ENCODE assay signal across 7 cellular contexts in the genomic region with DNA sequence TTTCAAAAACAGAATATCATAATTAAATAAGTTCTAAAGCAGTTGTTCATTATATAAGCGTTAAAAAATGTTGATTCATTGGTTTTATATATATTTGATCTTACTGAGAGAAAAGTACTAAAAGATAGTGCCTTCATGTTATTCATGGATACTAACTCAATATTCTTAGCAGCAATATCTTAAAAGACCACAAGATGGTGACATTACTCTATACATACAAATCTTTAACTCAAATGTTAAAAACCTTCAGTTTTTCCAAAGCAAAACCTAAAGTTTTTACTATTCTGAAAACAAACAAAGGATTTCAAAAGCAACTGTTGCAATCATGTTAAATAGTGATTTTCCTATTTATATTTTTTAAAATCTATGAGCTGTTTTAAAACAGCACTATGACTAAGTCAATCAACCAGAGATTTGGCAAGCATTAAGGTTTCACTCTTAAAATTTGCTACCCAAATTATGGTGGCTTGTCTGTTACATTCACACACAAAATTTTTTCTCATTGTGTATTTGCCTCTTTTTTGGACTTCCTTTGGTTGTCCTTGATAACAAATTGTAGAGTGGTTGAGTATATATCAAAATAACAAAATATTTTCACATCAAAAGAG. TPM values are rescaled to one million over a fixed set of nuclear protein-coding genes. Genes with fewer than 3 reads are reported as not detected.
DNase-seq lines count a peak whose midpoint lies in the region; ATAC-seq and TF ChIP-seq lines count a peak whose summit lies in the region.

No MANE protein-coding gene starts in this region.

- H3K27ac ChIP-seq in SU-DHL-6 (ENCODE audit: low read depth, low read length), result peak overlapping the region; percentile 8; the same call in 1 of the 2 replicates

- H3K4me3 ChIP-seq in GM12865 (ENCODE audit: low read depth, low read length), result no peak overlapping the region
- no peak overlapping the region for H3K4me3 ChIP-seq in SU-DHL-6 (ENCODE audit: insufficient read depth, low read length, poor library complexity, severe bottlenecking)

- no peaks in the 10 kb centered on the region for H3K4me1 Mint-ChIP-seq in stimulated activated memory B cell treated with anti-CD40 and anti-IgM and Interleukin-4, amounts not matched to agents 10 μg/mL and 1 μg/mL and 100 μg/mL, for 72 hours

- no peaks in the 10 kb centered on the region for H3F3A ChIP-seq in SU-DHL-6 (ENCODE audit: insufficient read depth)

- H3K9me3 ChIP-seq in SU-DHL-6 (ENCODE audit: insufficient read depth, low read length), result no peaks in the 10 kb centered on the region

- H3K79me2 ChIP-seq in SU-DHL-6 (ENCODE audit: insufficient read depth, low read length), result no peaks in the 10 kb centered on the region

- H3K27me3 ChIP-seq in SU-DHL-6 (ENCODE audit: low read length), result no peaks in the 10 kb centered on the region

- H3K9ac ChIP-seq in SU-DHL-6 (ENCODE audit: low read length), result no peak overlapping the region

- ATAC-seq in GM21423 (IDR thresholded peaks at IDR 0.05; ENCODE audit: unreplicated experiment), result no peak
- ATAC-seq in stimulated activated memory B cell treated with anti-CD40 and anti-IgM and Interleukin-4, amounts not matched to agents 10 μg/mL and 1 μg/mL and 100 μg/mL, for 72 hours, result no peak

- H3K9me2 ChIP-seq in SU-DHL-6 (replicated peaks; ENCODE audit: insufficient read depth, low read length), result no peaks in the 10 kb centered on the region

- H3K4me2 ChIP-seq in SU-DHL-6 (ENCODE audit: low read depth, low read length, poor library complexity, severe bottlenecking), result peak overlapping the region; percentile 26

- H3K36me3 Mint-ChIP-seq in stimulated activated memory B cell treated with anti-CD40 and anti-IgM and Interleukin-4, amounts not matched to agents 10 μg/mL and 1 μg/mL and 100 μg/mL, for 72 hours, result no peaks in the 10 kb centered on the region

- H3K9me3 Mint-ChIP-seq in stimulated activated memory B cell treated with anti-CD40 and anti-IgM and Interleukin-4, amounts not matched to agents 10 μg/mL and 1 μg/mL and 100 μg/mL, for 72 hours, result no peaks in the 10 kb centered on the region

- no peak overlapping the region for H3K4me3 Mint-ChIP-seq in stimulated activated memory B cell treated with anti-CD40 and anti-IgM and Interleukin-4, amounts not matched to agents 10 μg/mL and 1 μg/mL and 100 μg/mL, for 72 hours

- H3K27ac Mint-ChIP-seq in stimulated activated memory B cell treated with anti-CD40 and anti-IgM and Interleukin-4, amounts not matched to agents 10 μg/mL and 1 μg/mL and 100 μg/mL, for 72 hours, result no peak overlapping the region

- H3K27me3 Mint-ChIP-seq in stimulated activated memory B cell treated with anti-CD40 and anti-IgM and Interleukin-4, amounts not matched to agents 10 μg/mL and 1 μg/mL and 100 μg/mL, for 72 hours, result no peaks in the 10 kb centered on the region

- peak; percentile 43 for DNase-seq in GM12865 (ENCODE audit: low read depth)
- DNase-seq in HT1080 (ENCODE audit: low read depth), result peak; percentile 9
- peak; percentile 67 for DNase-seq in inferior parietal cortex (ENCODE audit: extremely low spot score)
- no peak for DNase-seq in cortex of kidney (lab: John Stamatoyannopoulos, UW)

- H2AFZ ChIP-seq in SU-DHL-6 (ENCODE audit: low read depth, low read length, severe bottlenecking), result no peak overlapping the region

- H3K36me3 ChIP-seq in SU-DHL-6 (ENCODE audit: low read length), result no peaks in the 10 kb centered on the region

- H4K20me1 ChIP-seq in SU-DHL-6 (ENCODE audit: low read depth, low read length), result no peaks in the 10 kb centered on the region

- TF ChIP-seq CTCF in GM12865 (IDR thresholded peaks at IDR 0.05; ENCODE audit: insufficient read depth, low read depth, low read length, missing control alignments) (peak; percentile 43), SU-DHL-6 (IDR thresholded peaks at IDR 0.05; ENCODE audit: insufficient read depth, low read length, poor library complexity, severe bottlenecking) (no peak)

RNA-seq across cellular contexts. Expression of a gene that starts 50.1 kb away (rescaled TPM):
- total RNA-seq in HT1080 (2014; rRNA removed; shearing (Covaris generic)), result not detected in 2 replicates
- not detected in 2 replicates for polyA plus RNA-seq in HT1080 (2015; cell fraction: cytosol; rRNA removed)
- 0.48 TPM in 1 of 2 replicates, not detected in the other for polyA plus RNA-seq in HT1080 (2015; cell fraction: nucleus; rRNA removed)
